8 cellular contexts compared by ENCODE assay signal in the genomic region with DNA sequence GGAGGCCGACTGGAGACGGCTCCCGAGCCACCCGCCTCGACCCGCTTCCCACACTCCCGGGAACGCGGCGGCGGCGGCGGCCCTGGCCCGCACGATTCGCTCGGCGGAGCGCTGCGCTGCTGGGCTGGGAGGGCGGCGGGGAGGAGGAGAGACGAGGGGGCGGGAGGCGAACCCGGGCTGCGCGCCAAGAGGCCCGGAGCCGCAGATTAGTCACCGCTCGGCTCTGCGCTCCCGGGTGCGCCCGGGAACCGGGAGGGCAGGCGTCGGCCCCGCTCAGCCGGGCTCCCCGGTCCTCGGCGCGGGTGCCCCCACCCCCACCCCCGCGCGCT. TPM values are rescaled to one million over a fixed set of nuclear protein-coding genes. Genes with fewer than 3 reads are reported as not detected.
DNase-seq lines count a peak whose midpoint lies in the region; ATAC-seq and TF ChIP-seq lines count a peak whose summit lies in the region.

No MANE protein-coding gene starts in this region.

- intact Hi-C loops in lower leg skin (cut with DNase I; ENCODE audit: low total_unique reads) = loop anchor here (10.0 kb wide), 1 partner anchor 104 kb away; no protein-coding TSS in a partner anchor

- H3K36me3 ChIP-seq in ectodermal cell (ENCODE audit: control insufficient read depth, insufficient read depth, low read length) = no peaks in the 10 kb centered on the region

- DNase-seq in NCI-H1092 treated with DMSO at 0.1 percent for 48 hours (lab: John Stamatoyannopoulos, UW) = peak; percentile 74
- peak; percentile 59 for DNase-seq in activated CD4-positive, alpha-beta T cell treated with anti-CD3 and anti-CD28 coated beads, Interleukin-2, amount 50 U/mL, for 1 hour
- DNase-seq in lower leg skin (ENCODE audit: low spot score in 2 of 2) = peak; percentile 55 to 95
- DNase-seq in stimulated activated naive B cell treated with anti-CD40 and anti-IgM and Interleukin-4, amounts not matched to agents 10 μg/mL and 1 μg/mL and 100 μg/mL, for 72 hours = peak; percentile 29
- DNase-seq in Ammon's horn (ENCODE audit: low spot score) = no peak
- DNase-seq in DMS114 treated with DMSO at 0.1 percent for 48 hours (lab: John Stamatoyannopoulos, UW; ENCODE audit: unreplicated experiment) = no peak

- no peak for TF ChIP-seq CTCF in lower leg skin (IDR thresholded peaks at IDR 0.05)

- H3K27ac Mint-ChIP-seq in stimulated activated naive B cell treated with anti-CD40 and anti-IgM and Interleukin-4, amounts not matched to agents 10 μg/mL and 1 μg/mL and 100 μg/mL, for 72 hours = no peak overlapping the region

- H3K4me3 Mint-ChIP-seq in stimulated activated naive B cell treated with anti-CD40 and anti-IgM and Interleukin-4, amounts not matched to agents 10 μg/mL and 1 μg/mL and 100 μg/mL, for 72 hours = peak overlapping the region; percentile 56 to 66

- no peaks in the 10 kb centered on the region for H3K9me3 ChIP-seq in ectodermal cell (ENCODE audit: control insufficient read depth, low read length)

- H3K4me3 ChIP-seq in GM08714 (ENCODE audit: low read length) (peak overlapping the region; percentile 43; the same call in 1 of the 2 replicates), ectodermal cell (ENCODE audit: insufficient read depth, low read depth, low read length) (peak overlapping the region; percentile 37), lower leg skin (ENCODE audit: low read depth, poor library complexity, severe bottlenecking) (peak overlapping the region; percentile 52)

- peaks cover 6% of the 10 kb centered on the region for H3K4me1 ChIP-seq in ectodermal cell (ENCODE audit: control insufficient read depth, insufficient read depth, low read length)

- peaks cover 3 to 6% of the 10 kb centered on the region in 2 donors for H3K36me3 Mint-ChIP-seq in stimulated activated naive B cell treated with anti-CD40 and anti-IgM and Interleukin-4, amounts not matched to agents 10 μg/mL and 1 μg/mL and 100 μg/mL, for 72 hours

- ATAC-seq in stimulated activated naive B cell treated with anti-CD40 and anti-IgM and Interleukin-4, amounts not matched to agents 10 μg/mL and 1 μg/mL and 100 μg/mL, for 72 hours (replicated peaks) = peak; percentile 22 to 26

- peaks cover 32% of the 10 kb centered on the region for H3K27me3 ChIP-seq in ectodermal cell (ENCODE audit: control insufficient read depth, insufficient read depth, low read length, poor library complexity, severe bottlenecking)

- 0% methylated on average over 48 of the region's 48 CpGs for WGBS in ectodermal cell, 2 experiments
- 0% methylated on average over 30 of the region's 48 CpGs; no CpG with 5 or more reads in 1 of the 2 donors for WGBS in lower leg skin, 2 donors

- peaks cover 0 to 24% of the 10 kb centered on the region in 2 donors for H3K27me3 Mint-ChIP-seq in stimulated activated naive B cell treated with anti-CD40 and anti-IgM and Interleukin-4, amounts not matched to agents 10 μg/mL and 1 μg/mL and 100 μg/mL, for 72 hours

- no peak for TF ChIP-seq POLR2A in lower leg skin (IDR thresholded peaks at IDR 0.05)

- peaks cover 5 to 8% of the 10 kb centered on the region in 2 donors for H3K4me1 Mint-ChIP-seq in stimulated activated naive B cell treated with anti-CD40 and anti-IgM and Interleukin-4, amounts not matched to agents 10 μg/mL and 1 μg/mL and 100 μg/mL, for 72 hours

- H3K27ac ChIP-seq in ectodermal cell (ENCODE audit: insufficient read depth, low read depth, low read length, poor library complexity, severe bottlenecking) = no peak overlapping the region

- no peaks in the 10 kb centered on the region for H3K9me3 Mint-ChIP-seq in stimulated activated naive B cell treated with anti-CD40 and anti-IgM and Interleukin-4, amounts not matched to agents 10 μg/mL and 1 μg/mL and 100 μg/mL, for 72 hours

RNA-seq across cellular contexts. Expression of gene BCOR, which starts 11.2 kb away (rescaled TPM):
- 18.1 TPM for polyA plus RNA-seq in ectodermal cell (2013, experiment 1 of 4)
- 23.8 TPM for polyA plus RNA-seq in ectodermal cell (2013, experiment 2 of 4)
- polyA plus RNA-seq in ectodermal cell (2013, experiment 3 of 4) = 16.4 TPM
- polyA plus RNA-seq in ectodermal cell (2013, experiment 4 of 4) = 14.5 TPM
- total RNA-seq in lower leg skin = 10 to 100 TPM; 23.8 to 37.5 (median 31.1) TPM

Comparison
In these comparisons a context has a peak if more than half of its experiments do, and no peak if none do; other contexts are left out.
1. DNase-seq: peak in NCI-H1092 treated with DMSO at 0.1 percent for 48 hours (single experiment), activated CD4-positive, alpha-beta T cell treated with anti-CD3 and anti-CD28 coated beads, Interleukin-2, amount 50 U/mL, for 1 hour (single experiment), lower leg skin (2 of 2) and stimulated activated naive B cell treated with anti-CD40 and anti-IgM and Interleukin-4, amounts not matched to agents 10 μg/mL and 1 μg/mL and 100 μg/mL, for 72 hours (single experiment); none in Ammon's horn (single experiment) and DMS114 treated with DMSO at 0.1 percent for 48 hours (single experiment).
2. Peak in every context shown above with its lines, with median percentiles within 50 percentile points of each other: H3K4me3 ChIP-seq.